1 cellular context compared by ENCODE assay signal in genomic region chr9:38563911-38564310, GRCh38. TPM values are rescaled to one million over a fixed set of nuclear protein-coding genes. Genes with fewer than 3 reads are reported as not detected.
"Had no signal": no experiment of that assay in that cellular context is flagged by ENCODE, and none has a peak within 500 bp of the region (broad histone marks: within the 10 kb centered on the region; RNA-seq: fewer than 3 reads in every experiment).

No MANE protein-coding gene starts in this region.

RNA-seq across cellular contexts. Expression of gene ANKRD18A, which starts 56.5 kb away (rescaled TPM):
- total RNA-seq: thoracic aorta had no signal
